10 cellular contexts compared by ENCODE assay signal in the genomic region with DNA sequence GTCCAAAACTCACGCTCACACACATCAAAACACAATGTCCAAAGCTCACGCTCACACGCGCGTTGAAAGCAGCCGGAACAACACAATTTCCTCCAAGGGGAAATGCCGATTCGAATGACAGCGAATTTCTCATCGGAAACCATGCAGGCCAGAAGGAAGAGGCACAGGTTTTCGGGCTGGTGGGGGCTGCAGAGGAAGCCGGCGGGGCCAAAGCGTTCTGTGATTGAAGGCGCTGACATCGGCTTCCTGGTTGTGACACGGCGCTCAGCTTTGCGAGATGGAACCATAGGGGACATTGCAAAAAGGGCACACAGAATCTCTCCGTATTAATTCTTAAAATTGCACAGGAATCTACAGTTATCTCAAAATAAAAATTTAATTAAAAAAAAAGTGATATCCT.
A peak's percentile ranks its signal among the peaks of the same experiment; 100 is the strongest.
DNase-seq lines count a peak whose midpoint lies in the region; ATAC-seq and TF ChIP-seq lines count a peak whose summit lies in the region.
"Had no signal": no experiment of that assay in that cellular context is flagged by ENCODE, and none has a peak within 500 bp of the region (broad histone marks: within the 10 kb centered on the region; RNA-seq: fewer than 3 reads in every experiment).

No MANE protein-coding gene starts in this region.

- no peak overlapping the region for H3K27ac Mint-ChIP-seq in CD8-positive, alpha-beta memory T cell
- no peak overlapping the region for H3K27ac Mint-ChIP-seq in activated CD8-positive, alpha-beta T cell treated with anti-CD3 and anti-CD28 coated beads for 36 hours
- H3K27ac Mint-ChIP-seq: activated naive CD8-positive, alpha-beta T cell had no signal

- H3K27me3 Mint-ChIP-seq in CD8-positive, alpha-beta memory T cell, result no peaks in the 10 kb centered on the region
- no peaks in the 10 kb centered on the region for H3K27me3 Mint-ChIP-seq in activated CD8-positive, alpha-beta T cell treated with anti-CD3 and anti-CD28 coated beads for 36 hours
- H3K27me3 Mint-ChIP-seq: activated naive CD8-positive, alpha-beta T cell had no signal

- H3K4me3 ChIP-seq in CD8-positive, alpha-beta memory T cell (ENCODE audit: low read length), result peak overlapping the region; percentile 80
- H3K4me3 ChIP-seq in esophagus muscularis mucosa, result peak overlapping the region in 1 of 4 donors; percentile 14

- POLR2A ChIA-PET in CD8-positive, alpha-beta memory T cell (lab: Charles Lee), result interaction anchor here (1.3 kb wide), 1 partner anchor 11 kb away, joined by 5 read pairs; no protein-coding TSS in a partner anchor
- POLR2A ChIA-PET in activated CD8-positive, alpha-beta T cell treated with anti-CD3 and anti-CD28 coated beads for 36 hours (lab: Charles Lee), result interaction anchor here (1.2 to 1.7 kb wide), 3 partner anchors 15 to 162 kb away, joined by 3 to 10 read pairs (median 4); no protein-coding TSS in a partner anchor

- H3K4me3 Mint-ChIP-seq in CD8-positive, alpha-beta memory T cell, result no peak overlapping the region
- H3K4me3 Mint-ChIP-seq in activated CD8-positive, alpha-beta T cell treated with anti-CD3 and anti-CD28 coated beads for 36 hours, result no peak overlapping the region
- H3K4me3 Mint-ChIP-seq: activated naive CD8-positive, alpha-beta T cell had no signal

- peaks cover 0 to 12% (median 10%) of the 10 kb centered on the region in 5 donors for H3K9me3 Mint-ChIP-seq in CD8-positive, alpha-beta memory T cell
- peaks cover 14% of the 10 kb centered on the region for H3K9me3 Mint-ChIP-seq in activated CD8-positive, alpha-beta T cell treated with anti-CD3 and anti-CD28 coated beads for 36 hours

- no peak for TF ChIP-seq CTCF in activated CD8-positive, alpha-beta T cell treated with anti-CD3 and anti-CD28 coated beads for 36 hours (IDR thresholded peaks at IDR 0.05)
- TF ChIP-seq CTCF in esophagus muscularis mucosa (IDR thresholded peaks at IDR 0.05), result no peak

- CTCF ChIA-PET in CD8-positive, alpha-beta memory T cell (lab: Charles Lee), result interaction anchor here (0.8 to 1.5 kb wide), 5 partner anchors 9 to 524 kb away, joined by 3 to 5 read pairs (median 3); partner anchors contain the start of gene GET4
- CTCF ChIA-PET in activated CD8-positive, alpha-beta T cell treated with anti-CD3 and anti-CD28 coated beads for 36 hours (lab: Charles Lee), result interaction anchor here (0.6 to 1.8 kb wide), 2 partner anchors 11 to 87 kb away, joined by 3 to 5 read pairs; no protein-coding TSS in a partner anchor

- H3K4me1 Mint-ChIP-seq in CD8-positive, alpha-beta memory T cell, result peaks cover 14 to 20% (median 18%) of the 10 kb centered on the region in 3 donors
- peaks cover 12% of the 10 kb centered on the region for H3K4me1 Mint-ChIP-seq in activated CD8-positive, alpha-beta T cell treated with anti-CD3 and anti-CD28 coated beads for 36 hours (ENCODE audit: low read depth)

- 74% methylated on average over 20 of the region's 20 CpGs for WGBS in esophagus muscularis mucosa

- H3K4me1 ChIP-seq in CD8-positive, alpha-beta memory T cell (ENCODE audit: insufficient read depth, low read length), result peaks cover 13% of the 10 kb centered on the region
- peaks cover 0 to 9% (median 0%) of the 10 kb centered on the region in 4 donors for H3K4me1 ChIP-seq in esophagus muscularis mucosa

- no peak for TF ChIP-seq POLR2A in esophagus muscularis mucosa (IDR thresholded peaks at IDR 0.05; ENCODE audit: low read depth)

- no peaks in the 10 kb centered on the region for H3K9me3 ChIP-seq in CD8-positive, alpha-beta memory T cell (ENCODE audit: low read length)
- no peaks in the 10 kb centered on the region for H3K9me3 ChIP-seq in esophagus muscularis mucosa

- H3K36me3 Mint-ChIP-seq in CD8-positive, alpha-beta memory T cell, result peaks cover 0 to 6% (median 4%) of the 10 kb centered on the region in 3 donors
- peaks cover 6% of the 10 kb centered on the region for H3K36me3 Mint-ChIP-seq in activated CD8-positive, alpha-beta T cell treated with anti-CD3 and anti-CD28 coated beads for 36 hours (ENCODE audit: low read depth)

- TF ChIP-seq EP300 in esophagus muscularis mucosa (IDR thresholded peaks at IDR 0.05), result no peak

- H3K27me3 ChIP-seq in CD8-positive, alpha-beta memory T cell (ENCODE audit: insufficient read depth, low read length, poor library complexity, severe bottlenecking), result no peaks in the 10 kb centered on the region
- peaks cover 0 to 17% (median 0%) of the 10 kb centered on the region in 4 donors for H3K27me3 ChIP-seq in esophagus muscularis mucosa

- peak; percentile 84 for ATAC-seq in activated CD8-positive, alpha-beta T cell treated with anti-CD3 and anti-CD28 coated beads for 36 hours
- no peak for ATAC-seq in HG02610 (IDR thresholded peaks at IDR 0.05; ENCODE audit: unreplicated experiment)
- ATAC-seq in HG03175 (IDR thresholded peaks at IDR 0.05; ENCODE audit: unreplicated experiment), result no peak

- peak; percentile 51 to 77 (median 73) for DNase-seq in CD8-positive, alpha-beta memory T cell
- peak; percentile 86 for DNase-seq in activated CD8-positive, alpha-beta T cell treated with anti-CD3 and anti-CD28 coated beads for 36 hours
- peak; percentile 51 for DNase-seq in activated naive CD8-positive, alpha-beta T cell treated with anti-CD3 and anti-CD28 coated beads, Interleukin-2, amount 50 U/mL, for 16 hours (ENCODE audit: low read depth, low spot score)
- peak; percentile 42 for DNase-seq in stimulated activated CD4-positive, alpha-beta T cell treated with anti-CD3 and anti-CD28 coated beads, Interleukin-2, amount 100 ng/mL, for 4 hours (ENCODE audit: low read depth)
- no peak for DNase-seq in esophagus muscularis mucosa (ENCODE audit: extremely low spot score)
- no peak for DNase-seq in pons (ENCODE audit: low spot score)
- DNase-seq: NCI-H2081 had no signal

- H3K36me3 ChIP-seq in CD8-positive, alpha-beta memory T cell (ENCODE audit: insufficient read depth, low read length), result no peaks in the 10 kb centered on the region
- H3K36me3 ChIP-seq in esophagus muscularis mucosa, result no peaks in the 10 kb centered on the region

- peak overlapping the region; percentile 65 for H3K27ac ChIP-seq in CD8-positive, alpha-beta memory T cell (ENCODE audit: low read depth, low read length)
- H3K27ac ChIP-seq in esophagus muscularis mucosa (replicated peaks in 1 of 4), result no peak overlapping the region

- intact Hi-C loops in activated CD8-positive, alpha-beta T cell treated with anti-CD3 and anti-CD28 coated beads for 36 hours (cut with micrococcal nuclease), result no loop called here
- intact Hi-C loops in esophagus muscularis mucosa (cut with DNase I), result no loop called here

Comparison
In these comparisons a context has a peak if more than half of its experiments do, and no peak if none do; other contexts are left out.
1. DNase-seq: peak in CD8-positive, alpha-beta memory T cell (5 of 5), activated CD8-positive, alpha-beta T cell treated with anti-CD3 and anti-CD28 coated beads for 36 hours (single experiment), activated naive CD8-positive, alpha-beta T cell treated with anti-CD3 and anti-CD28 coated beads, Interleukin-2, amount 50 U/mL, for 16 hours (single experiment) and stimulated activated CD4-positive, alpha-beta T cell treated with anti-CD3 and anti-CD28 coated beads, Interleukin-2, amount 100 ng/mL, for 4 hours (single experiment); none in esophagus muscularis mucosa (single experiment) and pons (single experiment).